ENCODE assay signal across 8 cellular contexts in the genomic region with DNA sequence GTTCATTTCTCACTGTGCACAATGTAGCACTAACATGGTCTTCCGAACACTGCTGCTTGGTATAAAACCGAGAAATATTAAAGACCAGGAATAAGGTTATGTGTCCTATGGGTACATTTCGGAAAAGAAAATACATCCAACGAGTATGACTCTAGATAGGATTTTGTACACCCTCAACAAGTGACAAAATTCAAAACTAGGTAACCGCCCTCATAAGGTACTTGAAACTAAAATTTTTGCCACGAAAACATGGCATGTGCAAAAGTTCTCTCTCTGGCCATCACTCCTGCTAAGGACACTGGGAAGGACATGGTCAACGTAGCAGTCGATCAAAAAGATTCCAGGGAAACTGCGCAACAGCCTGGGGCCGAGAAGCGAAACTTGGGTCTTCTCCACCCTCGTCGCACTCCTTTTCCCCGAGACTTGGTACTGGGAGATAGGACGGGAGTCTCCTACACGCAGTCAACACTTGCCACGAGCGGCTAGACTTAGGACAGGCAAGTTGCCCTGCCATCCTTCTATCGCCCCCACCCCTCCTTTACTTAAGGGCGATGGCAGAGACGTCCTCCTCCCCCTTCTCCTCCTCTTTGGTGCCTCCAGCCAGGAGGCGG. TPM values are rescaled to one million over a fixed set of nuclear protein-coding genes. Genes with fewer than 3 reads are reported as not detected.
A peak's percentile ranks its signal among the peaks of the same experiment; 100 is the strongest.
DNase-seq lines count a peak whose midpoint lies in the region; ATAC-seq, FAIRE-seq and TF ChIP-seq lines count a peak whose summit lies in the region.

No MANE protein-coding gene starts in this region.

- H3K9me3 Mint-ChIP-seq in natural killer cell: no peaks in the 10 kb centered on the region

- H3K4me1 Mint-ChIP-seq in natural killer cell: peaks cover 43 to 45% of the 10 kb centered on the region in 2 donors

- H3K36me3 Mint-ChIP-seq in natural killer cell: no peaks in the 10 kb centered on the region

- peak overlapping the region; percentile 99 to 100 for H3K27ac Mint-ChIP-seq in natural killer cell

- ATAC-seq in HG03520 (IDR thresholded peaks at IDR 0.05; ENCODE audit: unreplicated experiment) (peak; percentile 0), natural killer cell (no peak)

- H3K4me3 Mint-ChIP-seq in natural killer cell: peak overlapping the region; percentile 97

- peak; percentile 79 for FAIRE-seq in TTC549 (lab: Jason Lieb, UNC)

- no peaks in the 10 kb centered on the region for H3K27me3 Mint-ChIP-seq in natural killer cell (ENCODE audit: low read depth in 2 of 2)

- intact Hi-C loops in natural killer cell (cut with micrococcal nuclease): loop anchor here (1.0 to 5.0 kb wide), 4 partner anchors 73 to 854 kb away; a partner anchor contains a TSS

- DNase-seq in NCI-H1694 (lab: John Stamatoyannopoulos, UW) (peak; percentile 63), NCI-H1694 treated with DMSO at 0.1 percent for 48 hours (lab: John Stamatoyannopoulos, UW) (no peak), fibroblast of peridontal ligament (ENCODE audit: extremely low read depth) (peak; percentile 97), natural killer cell (no peak), ecto neural progenitor cell (ENCODE audit: low spot score) (no peak), GOT3 (lab: John Stamatoyannopoulos, UW) (no peak)

- no peak for TF ChIP-seq CTCF in natural killer cell (IDR thresholded peaks at IDR 0.05)

RNA-seq across cellular contexts. Expression of a gene that starts 0.3 kb away (rescaled TPM):
- total RNA-seq in natural killer cell: 10 to 100 TPM; 55.6 to 63.9 (median 59.5) TPM

RNA-seq across cellular contexts. Expression of a gene that starts 4.1 kb away (rescaled TPM):
- total RNA-seq in natural killer cell: 10 to 100 TPM; 68.6 to 74.2 (median 71.7) TPM

Comparison
In these comparisons a context has a peak if more than half of its experiments do, and no peak if none do; other contexts are left out.
1. DNase-seq: peak in NCI-H1694 (single experiment) and fibroblast of peridontal ligament (single experiment); none in NCI-H1694 treated with DMSO at 0.1 percent for 48 hours (single experiment), natural killer cell (single experiment), ecto neural progenitor cell (single experiment) and GOT3 (single experiment).